17 cellular contexts compared by ENCODE assay signal in genomic region chr18:37481058-37481457, GRCh38.
DNase-seq lines count a peak whose midpoint lies in the region; ATAC-seq, FAIRE-seq and TF ChIP-seq lines count a peak whose summit lies in the region.
"Had no signal": no experiment of that assay in that cellular context is flagged by ENCODE, and none has a peak within 500 bp of the region (broad histone marks: within the 10 kb centered on the region; RNA-seq: fewer than 3 reads in every experiment).

No MANE protein-coding gene starts in this region.

- H3K27me3 ChIP-seq in HUES48 (ENCODE audit: control insufficient read depth, insufficient read depth, low read length) (peaks cover 9% of the 10 kb centered on the region), endodermal cell (ENCODE audit: control insufficient read depth, insufficient read depth, low read length, poor library complexity, severe bottlenecking) (peaks cover 22% of the 10 kb centered on the region), mesendoderm (ENCODE audit: insufficient read depth, low read length, poor library complexity) (no peaks in the 10 kb centered on the region)
- H3K27me3 ChIP-seq: MG63 had no signal

- no peaks in the 10 kb centered on the region for H3K36me3 Mint-ChIP-seq in endodermal cell (ENCODE audit: low read depth)

- WGBS in endodermal cell (ENCODE audit: insufficient coverage in 1 of 2, insufficient read length in 1 of 2), 2 experiments, result 83% methylated on average over 6 of the region's 6 CpGs
- WGBS in mesendoderm (ENCODE audit: extremely low coverage, insufficient coverage, low lambda C conversion rate), result no CpG with 5 or more reads among the region's 6 CpGs

- no peak for DNase-seq in D721Med (ENCODE audit: insufficient read length, low spot score)
- DNase-seq in endodermal cell, result peak; percentile 74
- DNase-seq in mesendoderm, result peak; percentile 39
- DNase-seq in DMS 273 (lab: John Stamatoyannopoulos, UW; ENCODE audit: unreplicated experiment), result no peak
- no peak for DNase-seq in hypothalamus (lab: John Stamatoyannopoulos, UW)
- DNase-seq: CD4-positive, alpha-beta T cell; DMS 273 treated with DMSO at 0.1 percent for 48 hours; NCI-H1092 treated with DMSO at 0.1 percent for 48 hours; NCI-H1930; NCI-H345; NCI-H526 treated with DMSO at 0.1 percent for 48 hours; SK-N-SH had no signal

- H3K27ac ChIP-seq in HUES48 (ENCODE audit: low read depth, low read length), result peak overlapping the region; percentile 33
- no peak overlapping the region for H3K27ac ChIP-seq in endodermal cell (ENCODE audit: low read depth, low read length)
- no peak overlapping the region for H3K27ac ChIP-seq in mesendoderm (ENCODE audit: low read depth, low read length)

- H3K4ac ChIP-seq in mesendoderm (ENCODE audit: low read depth, low read length), result no peak overlapping the region

- H3K9me3 ChIP-seq in HUES48 (ENCODE audit: control insufficient read depth, insufficient read depth, low read length), result no peaks in the 10 kb centered on the region
- H3K9me3 ChIP-seq in endodermal cell (ENCODE audit: control insufficient read depth, low read length), result no peaks in the 10 kb centered on the region
- H3K9me3 ChIP-seq: MG63, SK-N-SH had no signal

- H3K56ac ChIP-seq in mesendoderm (ENCODE audit: low read length), result no peak overlapping the region

- no peaks in the 10 kb centered on the region for H3K79me2 ChIP-seq in mesendoderm (ENCODE audit: control insufficient read depth, insufficient read depth, low read length)

- H3K4me2 ChIP-seq in mesendoderm (ENCODE audit: low read length), result no peak overlapping the region
- H3K4me2 ChIP-seq: SK-N-SH had no signal

- H3K9me3 Mint-ChIP-seq in endodermal cell, result no peaks in the 10 kb centered on the region
- H3K9me3 Mint-ChIP-seq: CD4-positive, alpha-beta T cell had no signal

- no peak overlapping the region for H4K5ac ChIP-seq in mesendoderm (ENCODE audit: low read length)

- H3K27ac Mint-ChIP-seq in endodermal cell, result no peak overlapping the region
- H3K27ac Mint-ChIP-seq: B cell; CD4-positive, alpha-beta T cell had no signal

- FAIRE-seq in D721Med (lab: Jason Lieb, UNC), result peak; percentile 29

- no peak overlapping the region for H2AK5ac ChIP-seq in mesendoderm (ENCODE audit: low read length)

- H3K9ac ChIP-seq in HUES48 (ENCODE audit: low read depth, low read length), result no peak overlapping the region
- no peak overlapping the region for H3K9ac ChIP-seq in endodermal cell (ENCODE audit: extremely low read depth, low read length, poor library complexity, severe bottlenecking)
- H3K9ac ChIP-seq in mesendoderm (ENCODE audit: low read length), result no peak overlapping the region
- H3K9ac ChIP-seq: SK-N-SH had no signal

- H3K4me1 Mint-ChIP-seq in endodermal cell, result peaks cover 31% of the 10 kb centered on the region

- H2BK120ac ChIP-seq in mesendoderm (ENCODE audit: low read depth, low read length), result no peak overlapping the region

- H3K36me3 ChIP-seq in HUES48 (ENCODE audit: control insufficient read depth, insufficient read depth, low read length) (no peaks in the 10 kb centered on the region), endodermal cell (ENCODE audit: control insufficient read depth, insufficient read depth, low read length) (no peaks in the 10 kb centered on the region), mesendoderm (ENCODE audit: control insufficient read depth, insufficient read depth, low read length) (no peaks in the 10 kb centered on the region)
- H3K36me3 ChIP-seq: MG63 had no signal

- no peak overlapping the region for H3K18ac ChIP-seq in mesendoderm (ENCODE audit: low read length)

- H4K8ac ChIP-seq in mesendoderm (ENCODE audit: low read depth, low read length), result no peak overlapping the region

- H3K4me3 Mint-ChIP-seq in endodermal cell, result no peak overlapping the region
- H3K4me3 Mint-ChIP-seq: B cell; CD4-positive, alpha-beta T cell had no signal

- H3K79me1 ChIP-seq in mesendoderm (ENCODE audit: low read length), result no peaks in the 10 kb centered on the region

- TF ChIP-seq CTCF in D721Med (IDR thresholded peaks at IDR 0.05; ENCODE audit: insufficient read depth, missing control alignments), result no peak
- peak; percentile 65 for TF ChIP-seq CTCF in endodermal cell (conservative IDR thresholded peaks at IDR 0.05)

- H3K4me1 ChIP-seq in HUES48 (ENCODE audit: control insufficient read depth, insufficient read depth, low read length), result peaks cover 29% of the 10 kb centered on the region
- H3K4me1 ChIP-seq in endodermal cell (ENCODE audit: control insufficient read depth, insufficient read depth, low read length), result no peaks in the 10 kb centered on the region
- no peaks in the 10 kb centered on the region for H3K4me1 ChIP-seq in mesendoderm (ENCODE audit: control insufficient read depth, low read depth, low read length)

- no peak for ATAC-seq in HG03520 (IDR thresholded peaks at IDR 0.05; ENCODE audit: unreplicated experiment)
- ATAC-seq: PC-3 had no signal

- peaks cover 22% of the 10 kb centered on the region for H3K27me3 Mint-ChIP-seq in endodermal cell (ENCODE audit: insufficient read depth)

- H2BK5ac ChIP-seq in mesendoderm (ENCODE audit: low read length), result no peak overlapping the region

- H3K4me3 ChIP-seq in HUES48 (ENCODE audit: low read depth, low read length) (no peak overlapping the region), endodermal cell (ENCODE audit: low read length) (no peak overlapping the region), mesendoderm (ENCODE audit: low read length) (no peak overlapping the region)
- H3K4me3 ChIP-seq: MG63 had no signal

- H2BK15ac ChIP-seq in mesendoderm (replicated peaks; ENCODE audit: low read depth), result no peak overlapping the region

- H3K23ac ChIP-seq in mesendoderm (ENCODE audit: low read length), result no peak overlapping the region

Comparison
In these comparisons a context has a peak if more than half of its experiments do, and no peak if none do; other contexts are left out.
1. DNase-seq: peak in endodermal cell (single experiment) and mesendoderm (single experiment); none in D721Med (single experiment), DMS 273 (single experiment) and hypothalamus (0 of 51).